ENCODE assay signal across 24 cellular contexts in the genomic region with DNA sequence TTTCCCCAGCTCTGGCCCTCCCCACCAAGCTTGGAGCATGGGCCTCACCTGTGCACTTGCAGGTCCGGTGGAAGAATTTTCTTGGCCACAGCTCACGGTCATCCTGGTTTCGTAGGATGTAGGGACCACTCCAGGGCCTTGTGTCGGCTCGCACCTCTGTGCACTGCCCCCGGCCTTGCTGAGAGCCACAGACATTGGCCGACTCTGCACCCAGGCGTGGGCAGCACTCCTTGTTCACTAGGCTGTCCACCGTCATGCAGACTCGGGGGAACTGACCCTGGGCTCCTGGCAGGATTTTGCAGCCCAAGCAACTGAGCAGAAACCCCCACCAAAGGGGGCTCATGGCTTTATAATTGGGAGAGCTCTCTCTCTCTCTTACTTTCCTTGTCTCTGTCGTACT. TPM values are rescaled to one million over a fixed set of nuclear protein-coding genes. Genes with fewer than 3 reads are reported as not detected.
"Had no signal": no experiment of that assay in that cellular context is flagged by ENCODE, and none has a peak within 500 bp of the region (broad histone marks: within the 10 kb centered on the region; RNA-seq: fewer than 3 reads in every experiment).

No MANE protein-coding gene starts in this region.

- H3K36me3 Mint-ChIP-seq: immature natural killer cell; memory B cell; natural killer cell treated with Interleukin-12 subunit alpha and Interleukin-12 subunit beta and Interleukin-15 and Interleukin-18, amount 100 ng/mL, for 72 hours; stimulated activated naive B cell treated with anti-CD40 and anti-IgM and Interleukin-4, amounts not matched to agents 10 μg/mL and 1 μg/mL and 100 μg/mL, for 72 hours had no signal

- H3K27me3 ChIP-seq: dorsolateral prefrontal cortex, gastrocnemius medialis, neutrophil, spleen, testis, tibial nerve had no signal

- H3K4me1 Mint-ChIP-seq: immature natural killer cell; memory B cell; stimulated activated naive B cell treated with anti-CD40 and anti-IgM and Interleukin-4, amounts not matched to agents 10 μg/mL and 1 μg/mL and 100 μg/mL, for 72 hours had no signal

- H3K27ac ChIP-seq: dorsolateral prefrontal cortex, gastrocnemius medialis, left ventricle myocardium inferior, lower lobe of right lung, psoas muscle, spleen, testis had no signal

- DNase-seq: cortex of kidney; dorsolateral prefrontal cortex; effector CD8-positive, alpha-beta T cell; gastrocnemius medialis; immature natural killer cell; kidney; left cardiac atrium; left ventricle myocardium inferior; lower lobe of right lung; midbrain; psoas muscle; spleen; stimulated activated CD4-positive, alpha-beta T cell treated with anti-CD3 and anti-CD28 coated beads, Interleukin-15, amount 100 ng/mL, for 24 hours; stimulated activated CD4-positive, alpha-beta T cell treated with anti-CD3 and anti-CD28 coated beads, Interleukin-1b, Interleukin-23, amount 100 ng/mL, for 48 hours; stimulated activated CD4-positive, alpha-beta T cell treated with anti-CD3 and anti-CD28 coated beads, Interleukin-4, amount 100 ng/mL, for 24 hours; stimulated activated naive B cell treated with anti-CD40 and anti-IgM and Interleukin-4, amounts not matched to agents 10 μg/mL and 1 μg/mL and 100 μg/mL, for 72 hours; stimulated activated naive CD8-positive, alpha-beta T cell treated with anti-CD3 and anti-CD28 coated beads, Interleukin-15, amount 100 ng/mL, for 72 hours; testis had no signal

- H3K4me3 ChIP-seq: dorsolateral prefrontal cortex, gastrocnemius medialis, left ventricle myocardium inferior, lower lobe of right lung, psoas muscle, spleen, testis, tibial nerve had no signal

- H3K36me3 ChIP-seq: gastrocnemius medialis, left ventricle myocardium inferior, lower lobe of right lung, neutrophil, spleen, tibial nerve had no signal

- H3K4me3 Mint-ChIP-seq: immature natural killer cell; memory B cell; natural killer cell treated with Interleukin-12 subunit alpha and Interleukin-12 subunit beta and Interleukin-15 and Interleukin-18, amount 100 ng/mL, for 72 hours; stimulated activated naive B cell treated with anti-CD40 and anti-IgM and Interleukin-4, amounts not matched to agents 10 μg/mL and 1 μg/mL and 100 μg/mL, for 72 hours; stimulated activated naive CD8-positive, alpha-beta T cell treated with anti-CD3 and anti-CD28 coated beads, Interleukin-15, amount 100 ng/mL, for 72 hours had no signal

- H3K4me1 ChIP-seq: gastrocnemius medialis, left ventricle myocardium inferior, lower lobe of right lung, psoas muscle, spleen, testis had no signal

- H3K9me3 ChIP-seq: gastrocnemius medialis, left ventricle myocardium inferior, lower lobe of right lung, neutrophil, psoas muscle, spleen, testis, tibial nerve had no signal

- H3K9me3 Mint-ChIP-seq: natural killer cell treated with Interleukin-12 subunit alpha and Interleukin-12 subunit beta and Interleukin-15 and Interleukin-18, amount 100 ng/mL, for 72 hours had no signal

- H3K27ac Mint-ChIP-seq: immature natural killer cell; memory B cell; natural killer cell treated with Interleukin-12 subunit alpha and Interleukin-12 subunit beta and Interleukin-15 and Interleukin-18, amount 100 ng/mL, for 72 hours; stimulated activated naive B cell treated with anti-CD40 and anti-IgM and Interleukin-4, amounts not matched to agents 10 μg/mL and 1 μg/mL and 100 μg/mL, for 72 hours; stimulated activated naive CD8-positive, alpha-beta T cell treated with anti-CD3 and anti-CD28 coated beads, Interleukin-15, amount 100 ng/mL, for 72 hours had no signal

RNA-seq across cellular contexts. Expression of gene DCT, which starts 0.6 kb away (rescaled TPM):
- total RNA-seq: esophagus mucosa; fibroblast of villous mesenchyme; natural killer cell treated with Interleukin-12 subunit alpha and Interleukin-12 subunit beta and Interleukin-15 and Interleukin-18, amount 100 ng/mL, for 72 hours had no signal
